ENCODE assay signal across 1 cellular context in the genomic region with DNA sequence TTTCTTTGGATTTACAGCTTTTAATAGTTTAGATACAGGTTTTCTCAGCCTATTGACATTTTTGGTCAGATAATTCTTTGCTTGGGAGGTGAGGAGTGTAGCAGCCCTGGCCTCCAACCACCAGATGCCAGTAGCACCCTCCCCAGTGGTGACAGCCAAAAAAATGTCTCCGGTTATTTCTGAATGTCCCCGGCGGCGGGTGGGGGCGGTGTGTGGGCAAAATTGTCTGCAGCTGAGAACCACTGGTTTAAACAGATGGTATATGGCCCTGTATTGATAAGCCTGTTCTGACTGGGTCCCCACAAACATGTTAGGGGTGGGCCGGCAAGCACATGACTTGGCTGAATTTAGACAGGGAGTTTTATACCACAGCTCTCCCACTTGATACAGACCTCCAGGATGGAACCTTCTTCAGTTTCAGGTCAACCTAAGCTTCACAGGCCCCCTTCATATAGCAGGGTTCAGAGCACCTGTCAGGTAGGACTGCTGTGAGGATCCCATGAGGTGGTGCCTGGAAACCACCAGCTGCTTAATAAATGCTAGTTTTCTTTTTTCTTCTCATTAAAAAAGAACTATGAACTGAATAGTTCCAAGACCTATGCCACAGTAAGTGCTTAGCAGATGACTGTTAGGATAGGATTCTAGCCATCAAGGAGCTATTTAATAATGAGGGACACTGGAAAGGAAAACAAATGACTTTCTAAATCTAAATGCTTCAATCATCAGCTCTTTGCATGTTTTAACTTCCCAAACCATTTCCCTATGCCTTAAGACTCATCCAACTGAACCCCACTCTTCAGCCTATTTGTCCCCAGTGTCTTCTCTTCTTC.
TF ChIP-seq lines count a peak whose summit lies in the region.

No MANE protein-coding gene starts in this region.

TF ChIP-seq in liver, 16 proteins besides CTCF, POLR2A, EP300 and RAD21 (continued from another document):
- TF ChIP-seq ATF3 (IDR thresholded peaks at IDR 0.05), result no peak
- no peak for TF ChIP-seq HNF4A (conservative IDR thresholded peaks at IDR 0.05)
